1 cellular context compared by ENCODE assay signal in genomic region chr15:65841121-65841930, GRCh38.
TF ChIP-seq lines count a peak whose summit lies in the region.

No MANE protein-coding gene starts in this region.

TF ChIP-seq in H1, 55 proteins besides CTCF, POLR2A, EP300 and RAD21:
- TF ChIP-seq CBX8 (IDR thresholded peaks at IDR 0.05; ENCODE audit: borderline replicate concordance, low read depth, low read length): no peak
- no peak for TF ChIP-seq EGR1 (IDR thresholded peaks at IDR 0.05; ENCODE audit: borderline replicate concordance, low read depth, low read length)
- TF ChIP-seq, protein P1, sequence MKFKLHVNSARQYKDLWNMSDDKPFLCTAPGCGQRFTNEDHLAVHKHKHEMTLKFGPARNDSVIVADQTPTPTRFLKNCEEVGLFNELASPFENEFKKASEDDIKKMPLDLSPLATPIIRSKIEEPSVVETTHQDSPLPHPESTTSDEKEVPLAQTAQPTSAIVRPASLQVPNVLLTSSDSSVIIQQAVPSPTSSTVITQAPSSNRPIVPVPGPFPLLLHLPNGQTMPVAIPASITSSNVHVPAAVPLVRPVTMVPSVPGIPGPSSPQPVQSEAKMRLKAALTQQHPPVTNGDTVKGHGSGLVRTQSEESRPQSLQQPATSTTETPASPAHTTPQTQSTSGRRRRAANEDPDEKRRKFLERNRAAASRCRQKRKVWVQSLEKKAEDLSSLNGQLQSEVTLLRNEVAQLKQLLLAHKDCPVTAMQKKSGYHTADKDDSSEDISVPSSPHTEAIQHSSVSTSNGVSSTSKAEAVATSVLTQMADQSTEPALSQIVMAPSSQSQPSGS (IDR thresholded peaks at IDR 0.05; ENCODE audit: low read length): no peak
- TF ChIP-seq CHD1 (IDR thresholded peaks at IDR 0.05; ENCODE audit: low read depth, low read length): no peak
- no peak for TF ChIP-seq SIN3A (conservative IDR thresholded peaks at IDR 0.05 in 1 of 2, IDR thresholded peaks at IDR 0.05 in 1 of 2; ENCODE audit: low read depth in 1 of 2, low read length in 2 of 2)
- TF ChIP-seq HDAC6 (IDR thresholded peaks at IDR 0.05; ENCODE audit: low read depth, low read length): no peak
- TF ChIP-seq ASH2L (IDR thresholded peaks at IDR 0.05; ENCODE audit: low read length): no peak
- TF ChIP-seq MAFK (IDR thresholded peaks at IDR 0.05; ENCODE audit: low read depth, low read length): no peak
- TF ChIP-seq FOSL1 (IDR thresholded peaks at IDR 0.05; ENCODE audit: insufficient read depth, low read depth, low read length): no peak
- no peak for TF ChIP-seq SP1 (IDR thresholded peaks at IDR 0.05; ENCODE audit: low read depth, low read length)
- no peak for TF ChIP-seq TAF7 (optimal IDR thresholded peaks at IDR 0.05; ENCODE audit: borderline replicate concordance, low read depth, low read length)
